8 cellular contexts compared by ENCODE assay signal in genomic region chr17:81959362-81960129, GRCh38. TPM values are rescaled to one million over a fixed set of nuclear protein-coding genes. Genes with fewer than 3 reads are reported as not detected.
DNase-seq lines count a peak whose midpoint lies in the region; ATAC-seq and TF ChIP-seq lines count a peak whose summit lies in the region.

No MANE protein-coding gene starts in this region.

- H3K27me3 ChIP-seq in MG63 (peaks cover 17% of the 10 kb centered on the region), right lobe of liver (no peaks in the 10 kb centered on the region)

- peak overlapping the region in 2 of 3 donors; percentile 10 to 37 for H3K27ac ChIP-seq in right lobe of liver

- H3K4me3 ChIP-seq in MG63 (peak overlapping the region; percentile 24), right lobe of liver (peak overlapping the region; percentile 43 to 70 (median 64))

- H3K36me3 ChIP-seq in MG63 (no peaks in the 10 kb centered on the region), right lobe of liver (no peaks in the 10 kb centered on the region)

- WGBS in right lobe of liver (ENCODE audit: insufficient coverage, low coverage, low lambda C conversion rate, missing lambda C conversion rate) = 0% methylated on average over 3 of the region's 112 CpGs

- DNase-seq in NCI-H146 (lab: John Stamatoyannopoulos, UW) (peak; percentile 63), NCI-H146 treated with DMSO at 0.1 percent for 48 hours (lab: John Stamatoyannopoulos, UW; ENCODE audit: unreplicated experiment) (no peak), MG63 (peak; percentile 53), cerebellar cortex (ENCODE audit: low spot score) (peak; percentile 27), right lobe of liver (peak; percentile 83 to 85 (median 84))
- DNase-seq in activated CD4-positive, CD25-positive, alpha-beta regulatory T cell treated with anti-CD3 and anti-CD28 coated beads, Interleukin-2, amount 50 U/mL, for 72 hours = peak; percentile 86
- peak; percentile 69 to 80 (median 78) for DNase-seq in stimulated activated CD4-positive, alpha-beta T cell treated with anti-CD3 and anti-CD28 coated beads, TNF-alpha, amount 100 ng/mL, for 4 hours (ENCODE audit: low read depth in 3 of 3)

- peak; percentile 63 to 100 (median 86) for TF ChIP-seq CTCF in right lobe of liver (IDR thresholded peaks at IDR 0.05)

- intact Hi-C loops in right lobe of liver (cut with DNase I) = loop anchor here (5.0 kb wide), 1 partner anchor 58 kb away; no protein-coding TSS in a partner anchor

- peaks cover 0 to 14% (median 0%) of the 10 kb centered on the region in 4 donors for H3K4me1 ChIP-seq in right lobe of liver

- TF ChIP-seq POLR2A in right lobe of liver (IDR thresholded peaks at IDR 0.05) = no peak

- H3K9me3 ChIP-seq in MG63 = no peaks in the 10 kb centered on the region
- no peaks in the 10 kb centered on the region for H3K9me3 ChIP-seq in right lobe of liver

- ATAC-seq in right lobe of liver (peak; percentile 76 to 92 (median 85)), GM19328 (IDR thresholded peaks at IDR 0.05; ENCODE audit: unreplicated experiment) (no peak)

RNA-seq across cellular contexts. Expression of gene NOTUM, which starts 1.4 kb away (rescaled TPM):
- total RNA-seq in MG63 (2014; rRNA removed; shearing (Covaris generic); ENCODE audit: low replicate concordance) = 0.66 TPM in 1 of 2 replicates, not detected in the other
- 1 to 10 TPM; 1.2 to 7.6 (median 3.0) TPM for total RNA-seq in right lobe of liver

RNA-seq across cellular contexts. Expression of gene MYADML2, which starts 12.5 kb away (rescaled TPM):
- total RNA-seq in MG63 (2014; rRNA removed; shearing (Covaris generic); ENCODE audit: low replicate concordance) = not detected in 2 replicates
- total RNA-seq in right lobe of liver = not detected

RNA-seq across cellular contexts. Expression of gene ASPSCR1, which starts 17.9 kb away (rescaled TPM):
- 43.5 and 78.0 TPM in 2 replicates for total RNA-seq in MG63 (2014; rRNA removed; shearing (Covaris generic); ENCODE audit: low replicate concordance)
- total RNA-seq in right lobe of liver = 10 to 100 TPM; 24.4 to 55.6 (median 32.9) TPM

RNA-seq across cellular contexts. Expression of gene PYCR1, which starts 22.4 kb away (rescaled TPM):
- total RNA-seq in MG63 (2014; rRNA removed; shearing (Covaris generic); ENCODE audit: low replicate concordance) = 253 and 283 TPM in 2 replicates
- total RNA-seq in right lobe of liver = 10 to 100 TPM in 1 of 6 experiments, 1 to 10 TPM in 5; 3.2 to 10.6 (median 5.1) TPM

RNA-seq across cellular contexts. Expression of gene MAFG, which starts 32.0 kb away (rescaled TPM):
- 11.8 and 14.9 TPM in 2 replicates for total RNA-seq in MG63 (2014; rRNA removed; shearing (Covaris generic); ENCODE audit: low replicate concordance)
- total RNA-seq in right lobe of liver = 10 to 100 TPM in 2 of 6 experiments, 1 to 10 TPM in 4; 7.4 to 12.9 (median 9.2) TPM
